In genomic region chr5:72172832-72173231, GRCh38 we compare ENCODE assay signal across 17 cellular contexts.
DNase-seq lines count a peak whose midpoint lies in the region; ATAC-seq, FAIRE-seq and TF ChIP-seq lines count a peak whose summit lies in the region.
"Had no signal": no experiment of that assay in that cellular context is flagged by ENCODE, and none has a peak within 500 bp of the region (broad histone marks: within the 10 kb centered on the region; RNA-seq: fewer than 3 reads in every experiment).

No MANE protein-coding gene starts in this region.

- peak; percentile 18 for DNase-seq in NCI-H82 (lab: John Stamatoyannopoulos, UW)
- no peak for DNase-seq in NCI-H82 treated with DMSO at 0.1 percent for 48 hours (lab: John Stamatoyannopoulos, UW; ENCODE audit: unreplicated experiment)
- DNase-seq in cerebellar cortex (ENCODE audit: low spot score): peak; percentile 63
- no peak for DNase-seq in mucosa of descending colon
- no peak for DNase-seq in NCI-H2227 (lab: John Stamatoyannopoulos, UW; ENCODE audit: unreplicated experiment)
- DNase-seq in SKM-1 (lab: John Stamatoyannopoulos, UW; ENCODE audit: unreplicated experiment): no peak
- DNase-seq in GM12891 (ENCODE audit: insufficient read length, low spot score): no peak
- DNase-seq: CD4-positive, CD25-positive, alpha-beta regulatory T cell; EL; H9; Kasumi-1; MM.1S; NCI-H1417 treated with DMSO at 0.1 percent for 48 hours; NCI-H2081 treated with DMSO at 0.1 percent for 48 hours; PC-9; SJCRH30 had no signal

- intact Hi-C loops in mucosa of descending colon (cut with DNase I, micrococcal nuclease): no loop called here

- no peak for TF ChIP-seq POLR2A in GM12891 (IDR thresholded peaks at IDR 0.05; ENCODE audit: low read depth, low read length)

- FAIRE-seq in GM12891 (lab: Jason Lieb, UNC): no peak

- H3K9me3 ChIP-seq in mucosa of descending colon: no peaks in the 10 kb centered on the region
- H3K9me3 ChIP-seq: SJCRH30 had no signal

- ATAC-seq in mucosa of descending colon: peak; percentile 26
- ATAC-seq in HG02970 (IDR thresholded peaks at IDR 0.05; ENCODE audit: low FRiP score, unreplicated experiment): no peak

- TF ChIP-seq CTCF in mucosa of descending colon (IDR thresholded peaks at IDR 0.05): no peak

- no peak overlapping the region for H3K4me3 ChIP-seq in mucosa of descending colon
- H3K4me3 ChIP-seq: PC-9, SJCRH30 had no signal

- no peaks in the 10 kb centered on the region for H3K36me3 ChIP-seq in mucosa of descending colon (ENCODE audit: low read depth)
- H3K36me3 ChIP-seq: SJCRH30 had no signal

- no peaks in the 10 kb centered on the region for H3K4me1 ChIP-seq in mucosa of descending colon (ENCODE audit: low read depth)
- H3K4me1 ChIP-seq: SJCRH30 had no signal

TF ChIP-seq in GM12891, 5 proteins besides CTCF, POLR2A, EP300 and RAD21:
- TF ChIP-seq POLR2AphosphoS5 (IDR thresholded peaks at IDR 0.05; ENCODE audit: low read depth, low read length) (no peak), TAF1 (IDR thresholded peaks at IDR 0.05; ENCODE audit: low read depth, low read length) (no peak), POU2F2 (IDR thresholded peaks at IDR 0.05; ENCODE audit: low read depth, low read length) (no peak), SPI1 (IDR thresholded peaks at IDR 0.05; ENCODE audit: low read depth, low read length) (no peak), PAX5 (IDR thresholded peaks at IDR 0.05; ENCODE audit: insufficient read depth, low read length, severe bottlenecking) (no peak)

Comparison
In these comparisons a context has a peak if more than half of its experiments do, and no peak if none do; other contexts are left out.
1. DNase-seq: peak in NCI-H82 (single experiment) and cerebellar cortex (single experiment); none in NCI-H82 treated with DMSO at 0.1 percent for 48 hours (single experiment), mucosa of descending colon (0 of 3), NCI-H2227 (single experiment), SKM-1 (single experiment) and GM12891 (single experiment).